Comparison of ENCODE assay signal across 9 cellular contexts in genomic region chr17:68289473-68289872, GRCh38. TPM values are rescaled to one million over a fixed set of nuclear protein-coding genes. Genes with fewer than 3 reads are reported as not detected.
DNase-seq lines count a peak whose midpoint lies in the region; ATAC-seq and TF ChIP-seq lines count a peak whose summit lies in the region.
"Had no signal": no experiment of that assay in that cellular context is flagged by ENCODE, and none has a peak within 500 bp of the region (broad histone marks: within the 10 kb centered on the region; RNA-seq: fewer than 3 reads in every experiment).

No MANE protein-coding gene starts in this region.

- peak; percentile 20 for DNase-seq in GM23248
- DNase-seq in foreskin keratinocyte, result peak; percentile 12 to 40
- DNase-seq in spleen, result no peak
- no peak for DNase-seq in GDM1 (lab: John Stamatoyannopoulos, UW)
- no peak for DNase-seq in NCI-H1092 (lab: John Stamatoyannopoulos, UW)
- DNase-seq in NCI-H1694 treated with DMSO at 0.1 percent for 48 hours (lab: John Stamatoyannopoulos, UW), result no peak
- DNase-seq: GOT3, NCI-H2171 treated with DMSO at 0.1 percent for 48 hours had no signal

- H3K36me3 ChIP-seq in GM23248 (ENCODE audit: low read depth) (no peaks in the 10 kb centered on the region), SU-DHL-6 (ENCODE audit: low read length) (peaks cover 6% of the 10 kb centered on the region), spleen (no peaks in the 10 kb centered on the region)

- TF ChIP-seq POLR2A in spleen (IDR thresholded peaks at IDR 0.05), result no peak

- intact Hi-C loops in spleen (cut with DNase I; ENCODE audit: low total_unique reads), result no loop called here

- H3F3A ChIP-seq in GM23248 (ENCODE audit: insufficient read depth) (peaks cover 10% of the 10 kb centered on the region), SU-DHL-6 (ENCODE audit: insufficient read depth) (peaks cover 48% of the 10 kb centered on the region)

- H3K9me3 ChIP-seq in GM23248 (ENCODE audit: low read depth) (no peaks in the 10 kb centered on the region), SU-DHL-6 (ENCODE audit: insufficient read depth, low read length) (no peaks in the 10 kb centered on the region), spleen (no peaks in the 10 kb centered on the region)

- in situ Hi-C loops in GM23248 (cut with MboI), result no loop called here

- H3K79me2 ChIP-seq in GM23248 (ENCODE audit: insufficient read depth) (no peaks in the 10 kb centered on the region), SU-DHL-6 (ENCODE audit: insufficient read depth, low read length) (peaks cover 80% of the 10 kb centered on the region)

- H3K27me3 ChIP-seq in GM23248 (replicated peaks; ENCODE audit: insufficient read depth) (0 out of 2 replicates have a peak, but pooled peaks cover 4% of the 10 kb centered on the region), SU-DHL-6 (ENCODE audit: low read length) (no peaks in the 10 kb centered on the region), foreskin keratinocyte (peaks cover 63% of the 10 kb centered on the region), spleen (replicated peaks in 1 of 7) (peaks cover 0 to 24% (median 0%) of the 10 kb centered on the region in 7 donors)

- H3K9me2 ChIP-seq in GM23248 (ENCODE audit: insufficient read depth), result no peaks in the 10 kb centered on the region
- H3K9me2 ChIP-seq in SU-DHL-6 (replicated peaks; ENCODE audit: insufficient read depth, low read length), result no peaks in the 10 kb centered on the region

- H3K4me1 ChIP-seq in GM23248 (ENCODE audit: insufficient read depth), result no peaks in the 10 kb centered on the region
- H3K4me1 ChIP-seq in foreskin keratinocyte, result no peaks in the 10 kb centered on the region
- H3K4me1 ChIP-seq in spleen, result peaks cover 12 to 66% (median 44%) of the 10 kb centered on the region in 6 donors

- no peak for ATAC-seq in foreskin keratinocyte

- no peak overlapping the region for H2AFZ ChIP-seq in GM23248
- H2AFZ ChIP-seq in SU-DHL-6 (ENCODE audit: low read depth, low read length, severe bottlenecking), result no peak overlapping the region

- H4K20me1 ChIP-seq in GM23248 (ENCODE audit: insufficient read depth), result no peaks in the 10 kb centered on the region
- H4K20me1 ChIP-seq in SU-DHL-6 (ENCODE audit: low read depth, low read length), result no peaks in the 10 kb centered on the region; the same call in 1 of the 2 replicates

- H3K9ac ChIP-seq in GM23248 (no peak overlapping the region), SU-DHL-6 (ENCODE audit: low read length) (peak overlapping the region; percentile 100)

- no peak for TF ChIP-seq CTCF in SU-DHL-6 (IDR thresholded peaks at IDR 0.05; ENCODE audit: insufficient read depth, low read length, poor library complexity, severe bottlenecking)
- TF ChIP-seq CTCF in foreskin keratinocyte (conservative IDR thresholded peaks at IDR 0.05), result no peak
- TF ChIP-seq CTCF in spleen (IDR thresholded peaks at IDR 0.05 in 8 of 11, conservative IDR thresholded peaks at IDR 0.05 in 3 of 11), result no peak

- H3K4me3 ChIP-seq in GM23248 (no peak overlapping the region), SU-DHL-6 (ENCODE audit: insufficient read depth, low read length, poor library complexity, severe bottlenecking) (peak overlapping the region; percentile 94), spleen (peak overlapping the region in 7 of 8 donors; percentile 62 to 94 (median 77))

- H3K27ac ChIP-seq in GM23248 (no peak overlapping the region), SU-DHL-6 (ENCODE audit: low read depth, low read length) (peak overlapping the region; percentile 98), foreskin keratinocyte (no peak overlapping the region), spleen (peak overlapping the region; percentile 96 to 100 (median 98))

- no peak overlapping the region for H3K4me2 ChIP-seq in GM23248 (ENCODE audit: unreplicated experiment)
- H3K4me2 ChIP-seq in SU-DHL-6 (ENCODE audit: low read depth, low read length, poor library complexity, severe bottlenecking), result peak overlapping the region; percentile 92

- WGBS in GM23248 (ENCODE audit: low coverage in 1 of 2, low lambda C conversion rate in 2 of 2, missing lambda C conversion rate in 2 of 2), 2 experiments, result 86 to 88% methylated on average over 7 of the region's 7 CpGs
- WGBS in spleen, 5 donors, result 76 to 85% (median 78%) methylated on average over 7 of the region's 7 CpGs

RNA-seq across cellular contexts. Expression of gene SLC16A6, which starts 1.5 kb away (rescaled TPM):
- total RNA-seq in GM23248 (2014; rRNA removed; shearing (Covaris generic)), result 0.13 and 0.32 TPM in 2 replicates
- polyA plus RNA-seq in GM23248 (2016; fragmentation: Nextera tagmentation; extraction: Ambion mirVana) (0.16 and 0.30 TPM in 2 replicates), foreskin keratinocyte (not detected in 2 replicates), spleen (1 to 10 TPM; 1.5 to 2.1 (median 1.8) TPM)
- total RNA-seq in foreskin keratinocyte (not detected in 2 replicates), spleen (1 to 10 TPM; 4.4 to 8.7 (median 7.1) TPM)

RNA-seq across cellular contexts. Expression of gene ARSG, which starts 1.8 kb away (rescaled TPM):
- total RNA-seq in GM23248 (2014; rRNA removed; shearing (Covaris generic)), result 2.8 and 9.1 TPM in 2 replicates
- polyA plus RNA-seq in GM23248 (2016; fragmentation: Nextera tagmentation; extraction: Ambion mirVana), result 5.0 and 5.6 TPM in 2 replicates
- total RNA-seq in foreskin keratinocyte, result 0.48 and 0.53 TPM in 2 replicates
- polyA plus RNA-seq in foreskin keratinocyte, result 0.16 and 0.29 TPM in 2 replicates
- total RNA-seq in spleen, result 10 to 100 TPM; 10.4 to 24.3 (median 18.7) TPM
- polyA plus RNA-seq in spleen, result 1 to 10 TPM; 1.5 to 2.3 (median 2.1) TPM

RNA-seq across cellular contexts. Expression of gene AMZ2, which starts 41.6 kb away (rescaled TPM):
- total RNA-seq in GM23248 (2014; rRNA removed; shearing (Covaris generic)), result 81.6 and 96.7 TPM in 2 replicates
- polyA plus RNA-seq in GM23248 (2016; fragmentation: Nextera tagmentation; extraction: Ambion mirVana) (117 and 120 TPM in 2 replicates), foreskin keratinocyte (102 and 114 TPM in 2 replicates), spleen (10 to 100 TPM; 60.1 to 75.1 (median 64.4) TPM)
- total RNA-seq in foreskin keratinocyte (106 and 110 TPM in 2 replicates), spleen (10 to 100 TPM; 40.4 to 55.0 (median 49.2) TPM)

Comparison
In these comparisons a context has a peak if more than half of its experiments do, and no peak if none do; other contexts are left out.
1. DNase-seq: peak in GM23248 (single experiment) and foreskin keratinocyte (2 of 2); none in spleen (single experiment), GDM1 (single experiment), NCI-H1092 (single experiment) and NCI-H1694 treated with DMSO at 0.1 percent for 48 hours (single experiment).
2. H3K27ac ChIP-seq: peak in SU-DHL-6 (single experiment) and spleen (8 of 8); none in GM23248 (single experiment) and foreskin keratinocyte (single experiment).